Comparison of ENCODE assay signal across 21 cellular contexts in the genomic region with DNA sequence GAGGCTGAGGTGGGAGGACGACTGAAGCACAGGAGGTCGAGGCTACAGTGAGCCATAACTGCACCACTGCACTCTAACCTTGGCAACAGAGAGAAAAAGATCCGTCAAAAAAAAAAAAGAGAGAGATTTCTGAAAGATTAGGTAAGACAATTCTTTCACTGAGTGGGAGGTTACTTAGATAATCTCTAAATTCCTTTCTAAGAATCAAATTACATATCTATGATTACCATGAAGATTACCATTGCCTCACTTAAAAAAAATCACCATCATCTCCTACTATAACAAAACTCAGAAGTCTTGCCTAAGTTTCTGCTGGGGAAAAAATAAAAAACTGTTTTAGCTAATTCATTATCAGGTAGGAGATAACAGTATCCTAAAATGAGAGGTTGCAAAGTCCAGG.
A peak's percentile ranks its signal among the peaks of the same experiment; 100 is the strongest.
DNase-seq lines count a peak whose midpoint lies in the region; ATAC-seq, FAIRE-seq and TF ChIP-seq lines count a peak whose summit lies in the region.
"Had no signal": no experiment of that assay in that cellular context is flagged by ENCODE, and none has a peak within 500 bp of the region (broad histone marks: within the 10 kb centered on the region; RNA-seq: fewer than 3 reads in every experiment).

No MANE protein-coding gene starts in this region.

- H3K27me3 Mint-ChIP-seq in Caco-2 (ENCODE audit: insufficient read depth, unreplicated experiment) (no peaks in the 10 kb centered on the region), neural progenitor cell (ENCODE audit: insufficient read depth, low read depth) (no peaks in the 10 kb centered on the region)

- H3K4me1 Mint-ChIP-seq in Caco-2 (ENCODE audit: low read depth, unreplicated experiment) (peaks cover 12% of the 10 kb centered on the region), neural progenitor cell (peaks cover 3% of the 10 kb centered on the region)
- H3K4me1 Mint-ChIP-seq: B cell; CD4-positive, CD25-positive, alpha-beta regulatory T cell had no signal

- no peak for TF ChIP-seq CTCF in Caco-2 (IDR thresholded peaks at IDR 0.05; ENCODE audit: insufficient read depth in 1 of 2, low read depth in 1 of 2, low read length in 1 of 2, severe bottlenecking in 1 of 2, unreplicated experiment in 1 of 2)
- no peak for TF ChIP-seq CTCF in neural progenitor cell (IDR thresholded peaks at IDR 0.05)

- intact Hi-C loops in Caco-2 (cut with micrococcal nuclease; ENCODE audit: unreplicated experiment) = loop anchor here (1.0 to 2.0 kb wide), 2 partner anchors 29 to 59 kb away; no protein-coding TSS in a partner anchor

- peak overlapping the region; percentile 26 for H2AFZ ChIP-seq in neural progenitor cell (replicated peaks)

- no peak overlapping the region for H3K27ac ChIP-seq in neural progenitor cell

- POLR2A ChIA-PET in Caco-2 (lab: Charles Lee) = interaction anchor here (0.6 kb wide), 1 partner anchor 688 kb away, joined by 3 read pairs; no protein-coding TSS in a partner anchor

- peaks cover 9% of the 10 kb centered on the region for H3K36me3 Mint-ChIP-seq in Caco-2 (ENCODE audit: insufficient read depth, unreplicated experiment)
- no peaks in the 10 kb centered on the region for H3K36me3 Mint-ChIP-seq in neural progenitor cell
- H3K36me3 Mint-ChIP-seq: CD4-positive, CD25-positive, alpha-beta regulatory T cell had no signal

- H3K4me1 ChIP-seq in Caco-2 = peaks cover 44% of the 10 kb centered on the region
- H3K4me1 ChIP-seq in neural progenitor cell = peaks cover 10% of the 10 kb centered on the region

- H3K9me3 ChIP-seq in Caco-2 (no peaks in the 10 kb centered on the region), neural progenitor cell (ENCODE audit: low read depth) (no peaks in the 10 kb centered on the region)

- H3K4me3 ChIP-seq in Caco-2 (ENCODE audit: low read depth, low read length) (no peak overlapping the region), neural progenitor cell (no peak overlapping the region)
- H3K4me3 ChIP-seq: GM12878 had no signal

- no peak overlapping the region for H3K9ac ChIP-seq in neural progenitor cell

- peak overlapping the region; percentile 8 for H3K4me2 ChIP-seq in neural progenitor cell

- no peaks in the 10 kb centered on the region for H3F3A ChIP-seq in neural progenitor cell (ENCODE audit: low read depth)

- H3K79me2 ChIP-seq in neural progenitor cell (ENCODE audit: low read depth) = no peaks in the 10 kb centered on the region

- H3K9me3 Mint-ChIP-seq in Caco-2 (ENCODE audit: unreplicated experiment) (peaks cover 41% of the 10 kb centered on the region), neural progenitor cell (no peaks in the 10 kb centered on the region)
- H3K9me3 Mint-ChIP-seq: CD4-positive, CD25-positive, alpha-beta regulatory T cell; HFFc6 had no signal

- FAIRE-seq in HTR-8/SVneo (lab: Jason Lieb, UNC) = no peak
- FAIRE-seq: G401.6, GM12878, RCC 7860 had no signal

- CTCF ChIA-PET in Caco-2 (lab: Charles Lee) = no interaction called here

- no peaks in the 10 kb centered on the region for H3K36me3 ChIP-seq in Caco-2 (ENCODE audit: control insufficient read depth, insufficient read depth, low read length)
- no peaks in the 10 kb centered on the region for H3K36me3 ChIP-seq in neural progenitor cell

- no peaks in the 10 kb centered on the region for H4K20me1 ChIP-seq in neural progenitor cell (ENCODE audit: low read depth)

- DNase-seq in Caco-2 (no peak), HTR-8/SVneo (ENCODE audit: insufficient read length, low spot score) (peak; percentile 2), dedifferentiated amniotic fluid mesenchymal stem cell (ENCODE audit: extremely low spot score) (peak; percentile 34), neural progenitor cell (ENCODE audit: low spot score) (no peak), HPDE6-E6E7 (ENCODE audit: extremely low spot score) (no peak)
- DNase-seq: CD4-positive, CD25-positive, alpha-beta regulatory T cell; GOT3; HFFc6; NCI-H1105 treated with DMSO at 0.1 percent for 48 hours; NCI-H1694 treated with DMSO at 0.1 percent for 48 hours; NCI-H2107; NCI-H345; NCI-H526 treated with DMSO at 0.1 percent for 48 hours; SHP77 had no signal

- ATAC-seq in activated CD4-positive, CD25-positive, alpha-beta regulatory T cell treated with anti-CD3 and anti-CD28 coated beads, Interleukin-2, amount 50 U/mL, for 24 hours = no peak
- no peak for ATAC-seq in GM19324 (IDR thresholded peaks at IDR 0.05; ENCODE audit: low FRiP score, unreplicated experiment)
- ATAC-seq: GM12878, SK-N-SH treated with all-trans-retinoic acid at 6 μM for 48 hours had no signal

- H3K27me3 ChIP-seq in Caco-2 (replicated peaks; ENCODE audit: control insufficient read depth, insufficient read depth, low read length) (no peaks in the 10 kb centered on the region), neural progenitor cell (no peaks in the 10 kb centered on the region)

- BruUV-seq in Caco-2 (replicated peaks; lab: Mats Ljungman, UMichigan) = no TSS peak

- H3K27ac Mint-ChIP-seq in Caco-2 (ENCODE audit: unreplicated experiment) (peak overlapping the region; percentile 50), neural progenitor cell (no peak overlapping the region)
- H3K27ac Mint-ChIP-seq: B cell; CD4-positive, CD25-positive, alpha-beta regulatory T cell; HFFc6 had no signal

- H3K4me3 Mint-ChIP-seq in Caco-2 (ENCODE audit: unreplicated experiment) (no peak overlapping the region), neural progenitor cell (no peak overlapping the region)
- H3K4me3 Mint-ChIP-seq: B cell; CD4-positive, CD25-positive, alpha-beta regulatory T cell; HFFc6 had no signal

Comparison
In these comparisons a context has a peak if more than half of its experiments do, and no peak if none do; other contexts are left out.
1. DNase-seq: peak in HTR-8/SVneo (single experiment) and dedifferentiated amniotic fluid mesenchymal stem cell (single experiment); none in Caco-2 (0 of 2), neural progenitor cell (single experiment) and HPDE6-E6E7 (single experiment).